In the genomic region with DNA sequence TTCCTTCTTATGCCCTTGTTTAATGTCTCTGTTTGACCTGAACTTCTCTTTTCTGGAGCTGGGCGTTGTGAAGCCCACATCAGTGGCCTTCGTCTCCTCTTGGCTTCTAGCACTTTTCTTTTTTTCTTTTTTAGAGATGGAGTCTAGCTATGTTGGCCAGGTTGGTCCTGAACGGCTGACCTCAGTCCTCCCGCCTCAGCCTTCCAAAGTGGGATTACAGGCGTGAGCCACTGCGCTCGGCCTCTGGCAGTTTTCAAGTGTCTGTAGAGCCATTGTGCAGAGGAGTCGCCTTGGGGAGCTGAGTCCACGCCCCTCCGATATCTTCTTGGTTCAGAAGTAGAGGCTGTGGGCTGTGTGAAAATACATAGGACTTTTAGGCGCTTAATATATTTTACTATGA, we compare ENCODE assay signal across 23 cellular contexts.
"Had no signal": no experiment of that assay in that cellular context is flagged by ENCODE, and none has a peak within 500 bp of the region (broad histone marks: within the 10 kb centered on the region; RNA-seq: fewer than 3 reads in every experiment).

No MANE protein-coding gene starts in this region.

- ATAC-seq: esophagus mucosa; mucosa of descending colon; naive thymus-derived CD4-positive, alpha-beta T cell had no signal

- H3K27me3 ChIP-seq: ovary, thyroid gland had no signal

- H3K27me3 Mint-ChIP-seq: dendritic cell treated with granulocyte-macrophage colony-stimulating factor and Interleukin-4, amounts not matched to agents 40 ng/mL and 50 ng/mL, for 4 days had no signal

- FAIRE-seq: bronchial epithelial cell, endothelial cell of umbilical vein had no signal

- H3K27ac Mint-ChIP-seq: activated naive CD4-positive, alpha-beta T cell treated with anti-CD3 and anti-CD28 coated beads for 36 hours; activated naive CD8-positive, alpha-beta T cell treated with anti-CD3 and anti-CD28 coated beads, Interleukin-2, amount 10 ng/mL, durations not matched to agents 7 days and 5 days; dendritic cell treated with granulocyte-macrophage colony-stimulating factor and Interleukin-4, amounts not matched to agents 40 ng/mL and 50 ng/mL, for 4 days had no signal

- H3K36me3 Mint-ChIP-seq: activated naive CD8-positive, alpha-beta T cell treated with anti-CD3 and anti-CD28 coated beads, Interleukin-2, amount 10 ng/mL, durations not matched to agents 7 days and 5 days; naive thymus-derived CD4-positive, alpha-beta T cell had no signal

- H3K9me3 Mint-ChIP-seq: activated naive CD4-positive, alpha-beta T cell treated with anti-CD3 and anti-CD28 coated beads for 36 hours; activated naive CD8-positive, alpha-beta T cell treated with anti-CD3 and anti-CD28 coated beads, Interleukin-2, amount 10 ng/mL, durations not matched to agents 7 days and 5 days; dendritic cell treated with granulocyte-macrophage colony-stimulating factor and Interleukin-4, amounts not matched to agents 40 ng/mL and 50 ng/mL, for 4 days; naive thymus-derived CD4-positive, alpha-beta T cell had no signal

- H3K4me3 Mint-ChIP-seq: activated naive CD4-positive, alpha-beta T cell treated with anti-CD3 and anti-CD28 coated beads for 36 hours; activated naive CD8-positive, alpha-beta T cell treated with anti-CD3 and anti-CD28 coated beads, Interleukin-2, amount 10 ng/mL, durations not matched to agents 7 days and 5 days; dendritic cell treated with granulocyte-macrophage colony-stimulating factor and Interleukin-4, amounts not matched to agents 40 ng/mL and 50 ng/mL, for 4 days; naive thymus-derived CD4-positive, alpha-beta T cell had no signal

- H3K27ac ChIP-seq: ovary had no signal

- DNase-seq: activated CD4-positive, alpha-beta T cell treated with anti-CD3 and anti-CD28 coated beads for 4 hours; activated CD4-positive, alpha-beta T cell treated with anti-CD3 and anti-CD28 coated beads, Interleukin-2, amount 50 U/mL, for 48 hours; activated CD8-positive, alpha-beta memory T cell treated with anti-CD3 and anti-CD28 coated beads, Interleukin-2, amount 50 U/mL, for 48 hours; activated naive CD4-positive, alpha-beta T cell treated with anti-CD3 and anti-CD28 coated beads for 36 hours; activated naive CD8-positive, alpha-beta T cell treated with anti-CD3 and anti-CD28 coated beads, Interleukin-2, amount 10 ng/mL, durations not matched to agents 7 days and 5 days; activated T-cell treated with anti-CD3 and anti-CD28 coated beads, Interleukin-2, amount 50 U/mL, for 48 hours; amniotic stem cell; cerebellar nuclear complex; effector CD8-positive, alpha-beta T cell; foreskin melanocyte; hypothalamus; mucosa of descending colon; naive thymus-derived CD4-positive, alpha-beta T cell; ovary; stimulated activated CD4-positive, alpha-beta T cell treated with anti-CD3 and anti-CD28 coated beads, Interleukin-4, amount 100 ng/mL, for 1 hour; stimulated activated naive CD4-positive, alpha-beta T cell treated with Interleukin-2 at 50 U/mL for 16 hours; T-helper 9 cell; thyroid gland had no signal

- H3K4me3 ChIP-seq: mucosa of descending colon, ovary, prostate gland, thyroid gland had no signal

- H3K36me3 ChIP-seq: ovary, prostate gland had no signal

- H3K9me3 ChIP-seq: mucosa of descending colon, ovary, prostate gland, thyroid gland had no signal

- H3K4me1 ChIP-seq: prostate gland had no signal
